ENCODE assay signal across 18 cellular contexts in the genomic region with DNA sequence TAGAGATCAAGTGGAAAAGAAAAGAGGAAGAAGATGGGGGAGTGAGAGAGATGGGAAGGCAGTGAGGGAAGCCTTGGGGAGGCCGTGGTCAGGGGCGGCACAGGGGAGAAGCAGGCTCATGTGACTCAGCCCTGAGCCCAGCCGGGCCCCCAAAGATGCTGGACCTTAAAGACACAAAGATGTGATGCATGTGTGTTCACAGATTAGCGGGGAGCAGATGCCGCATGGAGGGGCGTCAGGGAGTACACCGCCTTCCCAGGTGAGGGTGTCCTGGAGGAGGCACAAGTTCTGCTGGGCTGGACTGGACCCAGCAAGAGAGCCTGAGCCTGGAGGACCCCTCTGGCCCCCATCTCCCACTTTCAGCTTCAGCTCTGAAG.
A peak's percentile ranks its signal among the peaks of the same experiment; 100 is the strongest.
DNase-seq lines count a peak whose midpoint lies in the region; ATAC-seq and TF ChIP-seq lines count a peak whose summit lies in the region.
"Had no signal": no experiment of that assay in that cellular context is flagged by ENCODE, and none has a peak within 500 bp of the region (broad histone marks: within the 10 kb centered on the region; RNA-seq: fewer than 3 reads in every experiment).

No MANE protein-coding gene starts in this region.

- peaks cover 0 to 5% (median 0%) of the 10 kb centered on the region in 4 donors for H3K4me1 Mint-ChIP-seq in CD4-positive, CD25-positive, alpha-beta regulatory T cell
- H3K4me1 Mint-ChIP-seq in endodermal cell: no peaks in the 10 kb centered on the region
- no peaks in the 10 kb centered on the region for H3K4me1 Mint-ChIP-seq in activated CD8-positive, alpha-beta T cell treated with anti-CD3 and anti-CD28 coated beads for 36 hours (ENCODE audit: low read depth)
- H3K4me1 Mint-ChIP-seq: activated CD4-positive, alpha-beta T cell treated with anti-CD3 and anti-CD28 coated beads, Interleukin-2, amount 10 ng/mL, durations not matched to agents 7 days and 5 days had no signal

- no peak overlapping the region for H3K4me3 ChIP-seq in CD4-positive, CD25-positive, alpha-beta regulatory T cell (ENCODE audit: low read depth, low read length)
- H3K4me3 ChIP-seq in NB4 (ENCODE audit: low read depth, low read length): no peak overlapping the region
- H3K4me3 ChIP-seq in endodermal cell (ENCODE audit: low read length): no peak overlapping the region
- H3K4me3 ChIP-seq in brain microvascular endothelial cell (ENCODE audit: low read depth, low read length): no peak overlapping the region

- H3K36me3 ChIP-seq in CD4-positive, CD25-positive, alpha-beta regulatory T cell (ENCODE audit: control insufficient read depth, insufficient read depth, low read length): no peaks in the 10 kb centered on the region
- H3K36me3 ChIP-seq in endodermal cell (ENCODE audit: control insufficient read depth, insufficient read depth, low read length) (no peaks in the 10 kb centered on the region), brain microvascular endothelial cell (replicated peaks) (no peaks in the 10 kb centered on the region)
- H3K36me3 ChIP-seq: neutrophil had no signal

- CTCF ChIA-PET in activated CD8-positive, alpha-beta T cell treated with anti-CD3 and anti-CD28 coated beads for 36 hours (lab: Charles Lee): no interaction called here

- WGBS in endodermal cell (ENCODE audit: insufficient coverage in 1 of 2, insufficient read length in 1 of 2), 2 experiments: 92 to 94% methylated on average over 7 of the region's 7 CpGs

- no peak overlapping the region for H3K27ac ChIP-seq in CD4-positive, CD25-positive, alpha-beta regulatory T cell (ENCODE audit: insufficient read depth, low read length, poor library complexity, severe bottlenecking)
- H3K27ac ChIP-seq in endodermal cell (ENCODE audit: low read depth, low read length) (no peak overlapping the region), brain microvascular endothelial cell (no peak overlapping the region)
- H3K27ac ChIP-seq: foreskin keratinocyte, neutrophil had no signal

- peaks cover 14% of the 10 kb centered on the region for H3K36me3 Mint-ChIP-seq in CD4-positive, CD25-positive, alpha-beta regulatory T cell
- no peaks in the 10 kb centered on the region for H3K36me3 Mint-ChIP-seq in endodermal cell (ENCODE audit: low read depth)
- H3K36me3 Mint-ChIP-seq in activated CD8-positive, alpha-beta T cell treated with anti-CD3 and anti-CD28 coated beads for 36 hours (ENCODE audit: low read depth): no peaks in the 10 kb centered on the region
- H3K36me3 Mint-ChIP-seq: brain had no signal

- no peak for TF ChIP-seq POLR2A in NB4 (IDR thresholded peaks at IDR 0.05; ENCODE audit: extremely low read depth, insufficient read length)

- H3K27me3 ChIP-seq in CD4-positive, CD25-positive, alpha-beta regulatory T cell (ENCODE audit: control insufficient read depth, insufficient read depth, low read length): no peaks in the 10 kb centered on the region
- H3K27me3 ChIP-seq in endodermal cell (ENCODE audit: control insufficient read depth, insufficient read depth, low read length, poor library complexity, severe bottlenecking): peaks cover 22% of the 10 kb centered on the region
- H3K27me3 ChIP-seq in brain microvascular endothelial cell (replicated peaks): peaks cover 36% of the 10 kb centered on the region

- H3K9me3 ChIP-seq in CD4-positive, CD25-positive, alpha-beta regulatory T cell (ENCODE audit: control insufficient read depth in 2 of 2, low read length in 2 of 2): no peaks in the 10 kb centered on the region
- no peaks in the 10 kb centered on the region for H3K9me3 ChIP-seq in endodermal cell (ENCODE audit: control insufficient read depth, low read length)
- H3K9me3 ChIP-seq: neutrophil had no signal

- H3K4me1 ChIP-seq in CD4-positive, CD25-positive, alpha-beta regulatory T cell (ENCODE audit: control insufficient read depth, insufficient read depth, low read length, poor library complexity, severe bottlenecking): no peaks in the 10 kb centered on the region
- H3K4me1 ChIP-seq in endodermal cell (ENCODE audit: control insufficient read depth, insufficient read depth, low read length): no peaks in the 10 kb centered on the region
- H3K4me1 ChIP-seq: foreskin keratinocyte had no signal

- H3K27ac Mint-ChIP-seq in CD4-positive, CD25-positive, alpha-beta regulatory T cell: peak overlapping the region in 2 of 3 donors; percentile 23 to 55
- H3K27ac Mint-ChIP-seq in endodermal cell: no peak overlapping the region
- H3K27ac Mint-ChIP-seq in activated CD8-positive, alpha-beta T cell treated with anti-CD3 and anti-CD28 coated beads for 36 hours: no peak overlapping the region
- H3K27ac Mint-ChIP-seq: activated CD4-positive, alpha-beta T cell treated with anti-CD3 and anti-CD28 coated beads, Interleukin-2, amount 10 ng/mL, durations not matched to agents 7 days and 5 days; activated naive CD4-positive, alpha-beta T cell treated with anti-CD3 and anti-CD28 coated beads, Interleukin-2, amount 50 U/mL, for 24 hours; T-helper 2 cell treated with Interferon-gamma antibody and Interleukin-4, amounts not matched to agents 5 μg/mL and 100 μg/mL, for 36 hours had no signal

- no peak for TF ChIP-seq CTCF in NB4 (IDR thresholded peaks at IDR 0.05; ENCODE audit: low read depth, low read length)
- no peak for TF ChIP-seq CTCF in endodermal cell (conservative IDR thresholded peaks at IDR 0.05)
- TF ChIP-seq CTCF in omental fat pad (IDR thresholded peaks at IDR 0.05): no peak
- no peak for TF ChIP-seq CTCF in activated CD8-positive, alpha-beta T cell treated with anti-CD3 and anti-CD28 coated beads for 36 hours (IDR thresholded peaks at IDR 0.05)
- TF ChIP-seq CTCF in brain microvascular endothelial cell (IDR thresholded peaks at IDR 0.05; ENCODE audit: low read depth, low read length, missing control alignments): no peak

- no peaks in the 10 kb centered on the region for H3K27me3 Mint-ChIP-seq in CD4-positive, CD25-positive, alpha-beta regulatory T cell
- H3K27me3 Mint-ChIP-seq in endodermal cell (ENCODE audit: insufficient read depth): peaks cover 72% of the 10 kb centered on the region
- no peaks in the 10 kb centered on the region for H3K27me3 Mint-ChIP-seq in activated CD8-positive, alpha-beta T cell treated with anti-CD3 and anti-CD28 coated beads for 36 hours
- H3K27me3 Mint-ChIP-seq: activated CD4-positive, alpha-beta T cell treated with anti-CD3 and anti-CD28 coated beads, Interleukin-2, amount 10 ng/mL, durations not matched to agents 7 days and 5 days; activated naive CD4-positive, alpha-beta T cell treated with anti-CD3 and anti-CD28 coated beads, Interleukin-2, amount 50 U/mL, for 24 hours had no signal

- POLR2A ChIA-PET in activated CD8-positive, alpha-beta T cell treated with anti-CD3 and anti-CD28 coated beads for 36 hours (lab: Charles Lee): no interaction called here

- no peak for DNase-seq in CD4-positive, CD25-positive, alpha-beta regulatory T cell
- DNase-seq in NB4 (ENCODE audit: low read depth) (peak; percentile 70), endodermal cell (peak; percentile 21), omental fat pad (ENCODE audit: low spot score) (peak; percentile 19), retina (no peak), brain microvascular endothelial cell (no peak)
- DNase-seq in activated CD8-positive, alpha-beta T cell treated with anti-CD3 and anti-CD28 coated beads for 36 hours: no peak
- DNase-seq: activated CD4-positive, alpha-beta T cell treated with anti-CD3 and anti-CD28 coated beads, Interleukin-2, amount 10 ng/mL, durations not matched to agents 7 days and 5 days; activated T-cell treated with anti-CD3 and anti-CD28 coated beads for 4 hours; foreskin keratinocyte; HCEC 1CT; IMR-90; NCI-H510A treated with DMSO at 0.1 percent for 48 hours had no signal

- ATAC-seq in CD4-positive, CD25-positive, alpha-beta regulatory T cell (ENCODE audit: low read depth in 2 of 2): no peak
- no peak for ATAC-seq in omental fat pad (ENCODE audit: low FRiP score)
- ATAC-seq in activated CD8-positive, alpha-beta T cell treated with anti-CD3 and anti-CD28 coated beads for 36 hours: no peak
- ATAC-seq in HG02884 (IDR thresholded peaks at IDR 0.05; ENCODE audit: unreplicated experiment): no peak
- ATAC-seq: foreskin keratinocyte had no signal

- intact Hi-C loops in activated CD8-positive, alpha-beta T cell treated with anti-CD3 and anti-CD28 coated beads for 36 hours (cut with micrococcal nuclease): no loop called here

- H3K4me3 Mint-ChIP-seq in CD4-positive, CD25-positive, alpha-beta regulatory T cell: no peak overlapping the region
- H3K4me3 Mint-ChIP-seq in endodermal cell: no peak overlapping the region
- no peak overlapping the region for H3K4me3 Mint-ChIP-seq in activated CD8-positive, alpha-beta T cell treated with anti-CD3 and anti-CD28 coated beads for 36 hours
- H3K4me3 Mint-ChIP-seq: activated CD4-positive, alpha-beta T cell treated with anti-CD3 and anti-CD28 coated beads, Interleukin-2, amount 10 ng/mL, durations not matched to agents 7 days and 5 days; activated naive CD4-positive, alpha-beta T cell treated with anti-CD3 and anti-CD28 coated beads, Interleukin-2, amount 50 U/mL, for 24 hours; brain; T-helper 2 cell treated with Interferon-gamma antibody and Interleukin-4, amounts not matched to agents 5 μg/mL and 100 μg/mL, for 36 hours had no signal

- H3K9me3 Mint-ChIP-seq in CD4-positive, CD25-positive, alpha-beta regulatory T cell: no peaks in the 10 kb centered on the region
- H3K9me3 Mint-ChIP-seq in endodermal cell: peaks cover 10% of the 10 kb centered on the region
- H3K9me3 Mint-ChIP-seq in activated CD8-positive, alpha-beta T cell treated with anti-CD3 and anti-CD28 coated beads for 36 hours: no peaks in the 10 kb centered on the region
- H3K9me3 Mint-ChIP-seq: activated CD4-positive, alpha-beta T cell treated with anti-CD3 and anti-CD28 coated beads, Interleukin-2, amount 10 ng/mL, durations not matched to agents 7 days and 5 days; activated naive CD4-positive, alpha-beta T cell treated with anti-CD3 and anti-CD28 coated beads, Interleukin-2, amount 50 U/mL, for 24 hours; T-helper 2 cell treated with Interferon-gamma antibody and Interleukin-4, amounts not matched to agents 5 μg/mL and 100 μg/mL, for 36 hours had no signal

- in situ Hi-C loops in brain microvascular endothelial cell (cut with HindIII; ENCODE audit: low pct_ligation_motif_present, low sequenced_read_pairs): no loop called here

- H3K9ac ChIP-seq in endodermal cell (ENCODE audit: extremely low read depth, low read length, poor library complexity, severe bottlenecking): no peak overlapping the region

Comparison
In these comparisons a context has a peak if more than half of its experiments do, and no peak if none do; other contexts are left out.
1. DNase-seq: peak in NB4 (single experiment), endodermal cell (single experiment) and omental fat pad (single experiment); none in CD4-positive, CD25-positive, alpha-beta regulatory T cell (0 of 3), activated CD8-positive, alpha-beta T cell treated with anti-CD3 and anti-CD28 coated beads for 36 hours (single experiment), retina (single experiment) and brain microvascular endothelial cell (single experiment).
2. H3K27ac Mint-ChIP-seq: peak in CD4-positive, CD25-positive, alpha-beta regulatory T cell (2 of 3); none in endodermal cell (single experiment) and activated CD8-positive, alpha-beta T cell treated with anti-CD3 and anti-CD28 coated beads for 36 hours (single experiment).